ENCODE assay signal across 8 cellular contexts in genomic region chr20:35277531-35278395, GRCh38. TPM values are rescaled to one million over a fixed set of nuclear protein-coding genes. Genes with fewer than 3 reads are reported as not detected.
DNase-seq lines count a peak whose midpoint lies in the region; ATAC-seq and TF ChIP-seq lines count a peak whose summit lies in the region.

Gene MMP24OS, minus strand, starts transcription at chr20:35278122. Its CDS starts 193 bp downstream, at chr20:35277929.

- peak within 1 kb of the TSS; percentile 79 for H3K9ac ChIP-seq in rectal smooth muscle tissue (ENCODE audit: low read length)

- 0 to 1% methylated on average over 55 to 76 of the region's 76 CpGs for WGBS in aorta, 2 donors

- ATAC-seq in HG02610 (IDR thresholded peaks at IDR 0.05; ENCODE audit: unreplicated experiment) (peak; percentile 81), aorta (ENCODE audit: low FRiP score) (peak; percentile 96)

- H3K4me3 ChIP-seq in ascending aorta = peak within 1 kb of the TSS; percentile 97 to 99
- peak within 1 kb of the TSS; percentile 72 for H3K4me3 ChIP-seq in rectal smooth muscle tissue (ENCODE audit: low read length)
- peak within 1 kb of the TSS; percentile 54 to 65 for H3K4me3 ChIP-seq in aorta (ENCODE audit: low read length in 2 of 2)

- H3K36me3 ChIP-seq in ascending aorta = peaks cover 19 to 33% of the 10 kb centered on the region in 2 donors
- peaks cover 21% of the 10 kb centered on the region for H3K36me3 ChIP-seq in rectal smooth muscle tissue (ENCODE audit: control insufficient read depth, insufficient read depth, low read length)
- no peaks in the 10 kb centered on the region for H3K36me3 ChIP-seq in aorta (ENCODE audit: control insufficient read depth in 1 of 2, insufficient read depth in 2 of 2, low read length in 1 of 2)

- peak within 1 kb of the TSS; percentile 99 to 100 for H3K27ac ChIP-seq in ascending aorta
- peak within 1 kb of the TSS; percentile 92 for H3K27ac ChIP-seq in rectal smooth muscle tissue (ENCODE audit: low read depth, low read length)
- H3K27ac ChIP-seq in aorta (ENCODE audit: low read depth in 1 of 2, low read length in 2 of 2) = peak within 1 kb of the TSS; percentile 51 to 93

- H3K9me3 ChIP-seq in ascending aorta (no peaks in the 10 kb centered on the region), aorta (ENCODE audit: control insufficient read depth, low read length) (no peaks in the 10 kb centered on the region)

- no peaks in the 10 kb centered on the region for H3K9me3 Mint-ChIP-seq in T-helper 2 cell treated with Interferon-gamma antibody and Interleukin-4, amounts not matched to agents 5 μg/mL and 100 μg/mL, for 36 hours

- H3K36me3 Mint-ChIP-seq in T-helper 2 cell treated with Interferon-gamma antibody and Interleukin-4, amounts not matched to agents 5 μg/mL and 100 μg/mL, for 36 hours (ENCODE audit: low read depth) = peaks cover 38% of the 10 kb centered on the region

- H3K27me3 ChIP-seq in ascending aorta (no peaks in the 10 kb centered on the region), rectal smooth muscle tissue (ENCODE audit: control insufficient read depth, insufficient read depth, low read length) (no peaks in the 10 kb centered on the region), aorta (ENCODE audit: control insufficient read depth in 1 of 2, insufficient read depth in 2 of 2, low read length in 1 of 2) (no peaks in the 10 kb centered on the region)

- DNase-seq in NCI-H1105 treated with DMSO at 0.1 percent for 48 hours (lab: John Stamatoyannopoulos, UW) (peak; percentile 93), ascending aorta (ENCODE audit: low spot score in 2 of 2) (peak; percentile 58 to 94), hepatic stellate cell (ENCODE audit: low spot score) (peak; percentile 87), aorta (peak; percentile 95 to 96)
- DNase-seq in T-helper 2 cell treated with Interferon-gamma antibody and Interleukin-4, amounts not matched to agents 5 μg/mL and 100 μg/mL, for 36 hours (ENCODE audit: low spot score) = peak; percentile 89

- no peaks in the 10 kb centered on the region for H3K27me3 Mint-ChIP-seq in T-helper 2 cell treated with Interferon-gamma antibody and Interleukin-4, amounts not matched to agents 5 μg/mL and 100 μg/mL, for 36 hours (ENCODE audit: low read depth)

- peak within 1 kb of the TSS; percentile 99 for H3K4me3 Mint-ChIP-seq in T-helper 2 cell treated with Interferon-gamma antibody and Interleukin-4, amounts not matched to agents 5 μg/mL and 100 μg/mL, for 36 hours

- H3K4me1 ChIP-seq in ascending aorta (peaks cover 10 to 19% of the 10 kb centered on the region in 2 donors), rectal smooth muscle tissue (ENCODE audit: control insufficient read depth, insufficient read depth, low read length) (no peaks in the 10 kb centered on the region), aorta (ENCODE audit: control insufficient read depth in 1 of 2, insufficient read depth in 2 of 2, low read length in 2 of 2) (no peaks in the 10 kb centered on the region)

- intact Hi-C loops in ascending aorta (cut with DNase I) = loop anchor here (2.0 kb wide), 1 partner anchor 131 kb away; the partner anchor contains the start of gene EDEM2
- intact Hi-C loops in aorta (cut with DNase I) = loop anchor here in 1 of 2 donors (5.0 to 10.0 kb wide), 2 partner anchors 130 to 183 kb away; partner anchors contain the start of genes EDEM2 and TRPC4AP

- peak; percentile 37 for TF ChIP-seq CTCF in GM12873 (IDR thresholded peaks at IDR 0.05; ENCODE audit: insufficient read depth, low read depth, low read length, missing control alignments)
- peak in 2 of 3 experiments; percentile 13 to 56 for TF ChIP-seq CTCF in ascending aorta (IDR thresholded peaks at IDR 0.05)

- peaks cover 11% of the 10 kb centered on the region for H3K4me1 Mint-ChIP-seq in T-helper 2 cell treated with Interferon-gamma antibody and Interleukin-4, amounts not matched to agents 5 μg/mL and 100 μg/mL, for 36 hours (ENCODE audit: low read depth)

- peak within 1 kb of the TSS; percentile 99 for H3K27ac Mint-ChIP-seq in T-helper 2 cell treated with Interferon-gamma antibody and Interleukin-4, amounts not matched to agents 5 μg/mL and 100 μg/mL, for 36 hours

RNA-seq across cellular contexts. Expression of gene MMP24OS, which starts in this region (rescaled TPM):
- total RNA-seq in ascending aorta = 43.1 TPM
- total RNA-seq in aorta = 10 to 100 TPM; 58.6 to 79.2 TPM
- polyA plus RNA-seq in aorta = 10 to 100 TPM; 50.8 to 61.4 TPM

Comparison
In these comparisons a context has a peak if more than half of its experiments do, and no peak if none do; other contexts are left out.
1. Peak in every context shown above with its lines: DNase-seq, ATAC-seq, H3K4me3 ChIP-seq and H3K27ac ChIP-seq.